ENCODE assay signal across 1 cellular context in genomic region chr6:144349690-144350132, GRCh38.
TF ChIP-seq lines count a peak whose summit lies in the region.

No MANE protein-coding gene starts in this region.

TF ChIP-seq in endothelial cell of umbilical vein, 7 proteins besides CTCF, POLR2A, EP300 and RAD21 (continued from another document):
- TF ChIP-seq FOS (IDR thresholded peaks at IDR 0.05; ENCODE audit: borderline replicate concordance, insufficient read depth, low read length) (peak; percentile 94), EZH2 (IDR thresholded peaks at IDR 0.05; ENCODE audit: borderline replicate concordance, low read depth, low read length, severe bottlenecking) (no peak), POLR2AphosphoS5 (IDR thresholded peaks at IDR 0.05; ENCODE audit: insufficient read depth, low read depth, low read length) (peak; percentile 95)
TF ChIP-seq in endothelial cell of umbilical vein: peak in this region for 5.
